Comparison of ENCODE assay signal across 8 cellular contexts in the genomic region with DNA sequence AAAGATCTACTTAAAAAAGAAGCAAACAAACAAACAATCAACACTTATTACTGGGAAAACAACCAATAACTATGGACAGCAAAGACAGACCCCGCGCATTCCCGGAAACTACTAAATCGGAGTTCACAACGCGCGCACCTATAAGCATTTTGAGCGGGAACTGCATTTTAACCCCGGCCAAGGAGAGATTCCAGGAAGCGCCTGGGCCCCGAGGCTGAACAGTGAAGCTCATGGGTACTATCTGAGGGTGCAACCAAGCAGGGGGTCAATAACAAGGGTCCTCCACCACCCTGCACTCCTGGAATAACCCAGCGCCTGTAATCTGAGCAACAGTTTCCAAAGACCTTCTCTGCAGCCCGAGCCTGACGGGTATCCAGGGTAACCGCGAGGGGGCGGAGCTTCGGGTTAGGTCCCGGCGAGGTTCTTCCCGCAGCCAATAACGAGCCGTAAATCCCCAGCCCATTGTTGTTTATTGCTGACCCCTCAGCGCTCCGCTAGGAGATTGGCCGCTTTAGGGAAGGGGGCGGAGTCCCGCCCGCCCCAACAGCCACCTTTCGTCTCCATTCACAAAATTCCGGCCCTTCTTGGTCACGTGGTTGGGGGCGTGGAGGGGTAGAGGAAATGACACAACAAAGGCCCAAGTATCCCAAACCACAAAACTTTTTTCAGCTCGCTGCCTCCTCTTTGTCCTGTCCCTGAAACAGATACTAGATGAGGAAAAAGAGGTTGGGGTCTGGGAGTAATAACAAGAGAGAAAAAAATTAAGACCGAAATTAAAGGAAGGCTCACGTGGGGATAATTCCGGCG. TPM values are rescaled to one million over a fixed set of nuclear protein-coding genes. Genes with fewer than 3 reads are reported as not detected.
A peak's percentile ranks its signal among the peaks of the same experiment; 100 is the strongest.
DNase-seq lines count a peak whose midpoint lies in the region; ATAC-seq, FAIRE-seq and TF ChIP-seq lines count a peak whose summit lies in the region.

No MANE protein-coding gene starts in this region.

- H3K27me3 Mint-ChIP-seq in activated B cell treated with CpG ODN at 0.5 μM for 24 hours = no peaks in the 10 kb centered on the region

- H3K27ac ChIP-seq in cingulate gyrus (ENCODE audit: low read depth, low read length) = peak overlapping the region; percentile 85
- peak overlapping the region; percentile 56 to 77 for H3K27ac ChIP-seq in kidney (ENCODE audit: low read depth in 2 of 2, low read length in 2 of 2)

- H3K9ac ChIP-seq in kidney (ENCODE audit: low read length in 2 of 2) = peak overlapping the region in 1 of 2 donors; percentile 70

- no peak overlapping the region for H3K27ac Mint-ChIP-seq in activated B cell treated with CpG ODN at 0.5 μM for 24 hours

- no peaks in the 10 kb centered on the region for H3K9me3 Mint-ChIP-seq in activated B cell treated with CpG ODN at 0.5 μM for 24 hours

- POLR2A ChIA-PET in activated B cell treated with CpG ODN at 0.5 μM for 24 hours (lab: Charles Lee) = no interaction called here

- no peak overlapping the region for H3K4me3 Mint-ChIP-seq in activated B cell treated with CpG ODN at 0.5 μM for 24 hours

- intact Hi-C loops in activated B cell treated with CpG ODN at 0.5 μM for 24 hours (cut with micrococcal nuclease) = no loop called here
- intact Hi-C loops in kidney (cut with DNase I) = no loop called here

- CTCF ChIA-PET in activated B cell treated with CpG ODN at 0.5 μM for 24 hours (lab: Charles Lee) = no interaction called here

- TF ChIP-seq CTCF in activated B cell treated with CpG ODN at 0.5 μM for 24 hours (IDR thresholded peaks at IDR 0.05) (no peak), kidney (IDR thresholded peaks at IDR 0.05; ENCODE audit: borderline replicate concordance, extremely low read depth, insufficient read depth) (peak; percentile 5)

- no peaks in the 10 kb centered on the region for H3K36me3 ChIP-seq in kidney (ENCODE audit: control insufficient read depth in 1 of 2, insufficient read depth in 2 of 2, low read length in 2 of 2)

- H3K4me1 Mint-ChIP-seq in activated B cell treated with CpG ODN at 0.5 μM for 24 hours = no peaks in the 10 kb centered on the region

- no peaks in the 10 kb centered on the region for H3K36me3 Mint-ChIP-seq in activated B cell treated with CpG ODN at 0.5 μM for 24 hours (ENCODE audit: low read depth)

- peaks cover 0 to 5% of the 10 kb centered on the region in 2 donors for H3K4me1 ChIP-seq in kidney (ENCODE audit: control insufficient read depth in 1 of 2, insufficient read depth in 1 of 2, low read depth in 1 of 2, low read length in 2 of 2)

- H3K9me3 ChIP-seq in kidney (ENCODE audit: control insufficient read depth in 1 of 2, low read length in 2 of 2) = no peaks in the 10 kb centered on the region

- FAIRE-seq in kidney (lab: Jason Lieb, UNC) = peak; percentile 97

- ATAC-seq in activated CD4-positive, CD25-positive, alpha-beta regulatory T cell treated with anti-CD3 and anti-CD28 coated beads, Interleukin-2, amount 50 U/mL, for 24 hours = peak; percentile 61 to 69
- ATAC-seq in HG03064 (IDR thresholded peaks at IDR 0.05; ENCODE audit: low read depth, unreplicated experiment) (peak; percentile 59), activated B cell treated with CpG ODN at 0.5 μM for 24 hours (ENCODE audit: low read depth) (peak; percentile 57)

- H3K4me3 ChIP-seq in kidney (ENCODE audit: low read length in 2 of 2) = peak overlapping the region; percentile 74 to 79

- DNase-seq in activated CD4-positive, CD25-positive, alpha-beta regulatory T cell (lab: John Stamatoyannopoulos, UW) = no peak
- peak; percentile 96 for DNase-seq in NCI-H2227 (lab: John Stamatoyannopoulos, UW; ENCODE audit: unreplicated experiment)
- DNase-seq in activated B cell treated with CpG ODN at 0.5 μM for 24 hours = no peak
- DNase-seq in kidney = peak; percentile 98
- peak; percentile 46 for DNase-seq in stimulated activated CD4-positive, alpha-beta T cell treated with anti-CD3 and anti-CD28 coated beads, Interleukin-12 subunit alpha, Interleukin-12 subunit beta, amount 100 ng/mL, for 4 hours

RNA-seq across cellular contexts. Expression of a gene that starts 1.7 kb away (rescaled TPM):
- total RNA-seq in activated B cell treated with CpG ODN at 0.5 μM for 24 hours (not detected in 2 replicates), kidney (28.6 TPM)
- 2.0 TPM for polyA plus RNA-seq in kidney (ENCODE audit: insufficient read depth, low read depth, low replicate concordance)

Comparison
In these comparisons a context has a peak if more than half of its experiments do, and no peak if none do; other contexts are left out.
1. DNase-seq: peak in NCI-H2227 (single experiment), kidney (single experiment) and stimulated activated CD4-positive, alpha-beta T cell treated with anti-CD3 and anti-CD28 coated beads, Interleukin-12 subunit alpha, Interleukin-12 subunit beta, amount 100 ng/mL, for 4 hours (single experiment); none in activated CD4-positive, CD25-positive, alpha-beta regulatory T cell (0 of 4) and activated B cell treated with CpG ODN at 0.5 μM for 24 hours (single experiment).
2. RNA of a gene that starts 1.7 kb away (total RNA-seq): 28.6 TPM in kidney (single experiment); not detected in activated B cell treated with CpG ODN at 0.5 μM for 24 hours; every median in the first group is over 10 times any median in the second.
3. Peak in every context shown above with its lines, with median percentiles within 50 percentile points of each other: ATAC-seq.